In genomic region chr7:17725761-17726160, GRCh38 we compare ENCODE assay signal across 19 cellular contexts.
DNase-seq lines count a peak whose midpoint lies in the region; ATAC-seq and TF ChIP-seq lines count a peak whose summit lies in the region.
"Had no signal": no experiment of that assay in that cellular context is flagged by ENCODE, and none has a peak within 500 bp of the region (broad histone marks: within the 10 kb centered on the region; RNA-seq: fewer than 3 reads in every experiment).

No MANE protein-coding gene starts in this region.

- no peak for ATAC-seq in foreskin keratinocyte

- H3K4me1 Mint-ChIP-seq in activated T-cell treated with anti-CD3 and anti-CD28 coated beads, Interleukin-2, amount 50 U/mL, for 24 hours (ENCODE audit: low read depth): no peaks in the 10 kb centered on the region

- no peak overlapping the region for H3K4me3 Mint-ChIP-seq in activated T-cell treated with anti-CD3 and anti-CD28 coated beads, Interleukin-2, amount 50 U/mL, for 24 hours
- H3K4me3 Mint-ChIP-seq: CD14-positive monocyte, H9 had no signal

- H3K4me1 ChIP-seq in foreskin keratinocyte: no peaks in the 10 kb centered on the region
- H3K4me1 ChIP-seq: Caco-2 had no signal

- H3K27me3 ChIP-seq in foreskin keratinocyte: no peaks in the 10 kb centered on the region

- H3K27me3 Mint-ChIP-seq in activated T-cell treated with anti-CD3 and anti-CD28 coated beads, Interleukin-2, amount 50 U/mL, for 24 hours: no peaks in the 10 kb centered on the region

- DNase-seq in AG08395 (ENCODE audit: low spot score): peak; percentile 3
- DNase-seq in LNCaP clone FGC (ENCODE audit: low read depth): peak; percentile 28
- DNase-seq in inferior parietal cortex (ENCODE audit: extremely low spot score): peak; percentile 20
- DNase-seq in skeletal muscle cell (ENCODE audit: low read depth): peak; percentile 26
- no peak for DNase-seq in activated T-cell treated with anti-CD3 and anti-CD28 coated beads, Interleukin-2, amount 50 U/mL, for 24 hours
- no peak for DNase-seq in foreskin keratinocyte
- no peak for DNase-seq in NCI-H82 (lab: John Stamatoyannopoulos, UW)
- no peak for DNase-seq in NCI-H146 (lab: John Stamatoyannopoulos, UW)
- DNase-seq: 8988T, Caco-2, DMS53, H9, Kasumi-1, NCI-H1694, NCI-H2107, NCI-H226, NCI-H526 treated with DMSO at 0.1 percent for 48 hours, PC-9 had no signal

- no peaks in the 10 kb centered on the region for H3K36me3 Mint-ChIP-seq in activated T-cell treated with anti-CD3 and anti-CD28 coated beads, Interleukin-2, amount 50 U/mL, for 24 hours (ENCODE audit: low read depth)
- H3K36me3 Mint-ChIP-seq: CD14-positive monocyte had no signal

- H3K27ac ChIP-seq in foreskin keratinocyte: no peak overlapping the region
- H3K27ac ChIP-seq: PC-9 had no signal

- TF ChIP-seq CTCF in LNCaP clone FGC (IDR thresholded peaks at IDR 0.05; ENCODE audit: control insufficient read depth, extremely low read depth, insufficient read depth): no peak
- TF ChIP-seq CTCF in foreskin keratinocyte (conservative IDR thresholded peaks at IDR 0.05): no peak

- H3K27ac Mint-ChIP-seq in activated T-cell treated with anti-CD3 and anti-CD28 coated beads, Interleukin-2, amount 50 U/mL, for 24 hours: no peak overlapping the region

- H3K4me3 ChIP-seq in LNCaP clone FGC (ENCODE audit: low read depth, low read length) (no peak overlapping the region), skeletal muscle cell (ENCODE audit: low read depth, low read length) (no peak overlapping the region)
- H3K4me3 ChIP-seq: PC-9 had no signal

- no peaks in the 10 kb centered on the region for H3K9me3 Mint-ChIP-seq in activated T-cell treated with anti-CD3 and anti-CD28 coated beads, Interleukin-2, amount 50 U/mL, for 24 hours

Comparison
In these comparisons a context has a peak if more than half of its experiments do, and no peak if none do; other contexts are left out.
1. DNase-seq: peak in AG08395 (single experiment), LNCaP clone FGC (single experiment), inferior parietal cortex (single experiment) and skeletal muscle cell (single experiment); none in activated T-cell treated with anti-CD3 and anti-CD28 coated beads, Interleukin-2, amount 50 U/mL, for 24 hours (single experiment), foreskin keratinocyte (0 of 2), NCI-H82 (single experiment) and NCI-H146 (single experiment).